23 cellular contexts compared by ENCODE assay signal in genomic region chr6:101090281-101090680, GRCh38.
DNase-seq lines count a peak whose midpoint lies in the region; ATAC-seq, FAIRE-seq and TF ChIP-seq lines count a peak whose summit lies in the region.
"Had no signal": no experiment of that assay in that cellular context is flagged by ENCODE, and none has a peak within 500 bp of the region (broad histone marks: within the 10 kb centered on the region; RNA-seq: fewer than 3 reads in every experiment).

No MANE protein-coding gene starts in this region.

- TF ChIP-seq CTCF in astrocyte (IDR thresholded peaks at IDR 0.05; ENCODE audit: insufficient read depth, low read depth, low read length) (no peak), fibroblast of mammary gland (conservative IDR thresholded peaks at IDR 0.05; ENCODE audit: control insufficient read depth, insufficient read depth, low read depth, low read length) (no peak)

- peaks cover 5% of the 10 kb centered on the region for H3K9me3 Mint-ChIP-seq in astrocyte (ENCODE audit: unreplicated experiment)

- H3K36me3 ChIP-seq in astrocyte (ENCODE audit: insufficient read depth, low read length): no peaks in the 10 kb centered on the region

- H3K27ac ChIP-seq in astrocyte (ENCODE audit: low read depth, low read length): no peak overlapping the region
- H3K27ac ChIP-seq: RWPE1 had no signal

- no peak overlapping the region for H2AFZ ChIP-seq in astrocyte (ENCODE audit: low read depth, low read length)

- H4K20me1 ChIP-seq in astrocyte (ENCODE audit: insufficient read depth, low read length): no peaks in the 10 kb centered on the region

- H3K27me3 ChIP-seq in astrocyte (ENCODE audit: insufficient read depth, low read length): no peaks in the 10 kb centered on the region

- no peaks in the 10 kb centered on the region for H3K9me3 ChIP-seq in astrocyte (ENCODE audit: insufficient read depth, low read depth, low read length)
- H3K9me3 ChIP-seq: Caco-2 had no signal

- no peak overlapping the region for H3K4me3 ChIP-seq in astrocyte (ENCODE audit: insufficient read depth, low read depth, low read length)
- no peak overlapping the region for H3K4me3 ChIP-seq in fibroblast of mammary gland (ENCODE audit: control insufficient read depth, low read depth, low read length)

- no peaks in the 10 kb centered on the region for H3K79me2 ChIP-seq in astrocyte (ENCODE audit: insufficient read depth, low read length)

- no peaks in the 10 kb centered on the region for H3K36me3 Mint-ChIP-seq in astrocyte (ENCODE audit: low read depth, unreplicated experiment)

- in situ Hi-C loops in ACHN (cut with HindIII; ENCODE audit: low pct_ligation_motif_present, low pct_unique_long_range_greater_than_20kb, low sequenced_read_pairs): no loop called here

- H3K4me3 Mint-ChIP-seq in astrocyte (ENCODE audit: unreplicated experiment): no peak overlapping the region
- H3K4me3 Mint-ChIP-seq: CD4-positive, alpha-beta memory T cell had no signal

- no peak for ATAC-seq in HG02588 (IDR thresholded peaks at IDR 0.05; ENCODE audit: unreplicated experiment)
- ATAC-seq in activated CD4-positive, CD25-positive, alpha-beta regulatory T cell treated with anti-CD3 and anti-CD28 coated beads, Interleukin-2, amount 50 U/mL, for 24 hours: no peak
- ATAC-seq: Panc1 had no signal

- FAIRE-seq in astrocyte (lab: Jason Lieb, UNC): no peak
- FAIRE-seq: A204.1, GM12892, GM19239, H54 had no signal

- peaks cover 11% of the 10 kb centered on the region for H3K4me1 Mint-ChIP-seq in astrocyte (ENCODE audit: low read depth, unreplicated experiment)
- H3K4me1 Mint-ChIP-seq: CD4-positive, alpha-beta memory T cell had no signal

- no peaks in the 10 kb centered on the region for H3K27me3 Mint-ChIP-seq in astrocyte (ENCODE audit: low read depth, unreplicated experiment)

- no peaks in the 10 kb centered on the region for H3K4me1 ChIP-seq in astrocyte (ENCODE audit: insufficient read depth, low read length)
- H3K4me1 ChIP-seq: Caco-2 had no signal

- no peak overlapping the region for H3K4me2 ChIP-seq in astrocyte (ENCODE audit: low read length)

- no peak overlapping the region for H3K9ac ChIP-seq in astrocyte (ENCODE audit: low read length)

- DNase-seq in ELR (ENCODE audit: low read depth) (peak; percentile 12), astrocyte (ENCODE audit: low read depth) (no peak), fibroblast of mammary gland (ENCODE audit: low read depth) (peak; percentile 33), ACHN (no peak)
- DNase-seq in activated CD4-positive, alpha-beta T cell treated with anti-CD3 and anti-CD28 coated beads, Interleukin-2, amount 50 U/mL, for 4 hours: no peak
- DNase-seq: C1 segment of cervical spinal cord; Caco-2; CD4-positive, alpha-beta memory T cell; IMR-90; KG1; MM.1S; NCI-H2029 treated with DMSO at 0.1 percent for 48 hours; NCI-H2227 treated with DMSO at 0.1 percent for 48 hours; NCI-H526 treated with DMSO at 0.1 percent for 48 hours; SHP77 had no signal

- peak overlapping the region; percentile 90 for H3K27ac Mint-ChIP-seq in astrocyte (ENCODE audit: unreplicated experiment)
- H3K27ac Mint-ChIP-seq: CD4-positive, alpha-beta memory T cell had no signal

Comparison
In these comparisons a context has a peak if more than half of its experiments do, and no peak if none do; other contexts are left out.
1. DNase-seq: peak in ELR (single experiment) and fibroblast of mammary gland (single experiment); none in astrocyte (single experiment), ACHN (single experiment) and activated CD4-positive, alpha-beta T cell treated with anti-CD3 and anti-CD28 coated beads, Interleukin-2, amount 50 U/mL, for 4 hours (0 of 2).